20 cellular contexts compared by ENCODE assay signal in genomic region chr13:107531816-107532215, GRCh38.
DNase-seq lines count a peak whose midpoint lies in the region; ATAC-seq and TF ChIP-seq lines count a peak whose summit lies in the region.
"Had no signal": no experiment of that assay in that cellular context is flagged by ENCODE, and none has a peak within 500 bp of the region (broad histone marks: within the 10 kb centered on the region; RNA-seq: fewer than 3 reads in every experiment).

No MANE protein-coding gene starts in this region.

- no peaks in the 10 kb centered on the region for H3F3A ChIP-seq in PC-3 (ENCODE audit: low read length, unreplicated experiment)

- H3K9ac ChIP-seq in PC-3 (ENCODE audit: low read length), result no peak overlapping the region

- no peaks in the 10 kb centered on the region for H3K27me3 ChIP-seq in PC-3 (ENCODE audit: low read length)
- no peaks in the 10 kb centered on the region for H3K27me3 ChIP-seq in upper lobe of left lung

- no peaks in the 10 kb centered on the region for H3K9me3 Mint-ChIP-seq in activated CD8-positive, alpha-beta T cell treated with anti-CD3 and anti-CD28 coated beads for 36 hours

- H3K79me2 ChIP-seq in PC-3 (ENCODE audit: low read length), result no peaks in the 10 kb centered on the region

- no peak for TF ChIP-seq POLR2A in upper lobe of left lung (IDR thresholded peaks at IDR 0.05)

- CTCF ChIA-PET in PC-3 (lab: Charles Lee), result no interaction called here
- CTCF ChIA-PET in activated CD8-positive, alpha-beta T cell treated with anti-CD3 and anti-CD28 coated beads for 36 hours (lab: Charles Lee), result no interaction called here

- H3K27ac ChIP-seq in PC-3 (ENCODE audit: low read length) (no peak overlapping the region), upper lobe of left lung (no peak overlapping the region)

- TF ChIP-seq CTCF in PC-3 (conservative IDR thresholded peaks at IDR 0.05; ENCODE audit: low read depth, low read length) (no peak), upper lobe of left lung (IDR thresholded peaks at IDR 0.05) (no peak)
- no peak for TF ChIP-seq CTCF in activated CD8-positive, alpha-beta T cell treated with anti-CD3 and anti-CD28 coated beads for 36 hours (IDR thresholded peaks at IDR 0.05)

- H3K9me2 ChIP-seq in PC-3 (replicated peaks; ENCODE audit: low read length), result no peaks in the 10 kb centered on the region

- no peaks in the 10 kb centered on the region for H3K36me3 ChIP-seq in PC-3 (ENCODE audit: low read depth, low read length)
- no peaks in the 10 kb centered on the region for H3K36me3 ChIP-seq in upper lobe of left lung

- H3K27me3 Mint-ChIP-seq in activated CD8-positive, alpha-beta T cell treated with anti-CD3 and anti-CD28 coated beads for 36 hours, result no peaks in the 10 kb centered on the region
- H3K27me3 Mint-ChIP-seq: B cell; CD8-positive, alpha-beta memory T cell had no signal

- DNase-seq in HCEC 1CT (peak; percentile 57), PC-3 (peak; percentile 6), fibroblast of gingiva (ENCODE audit: low read depth) (peak; percentile 9), NCI-H526 treated with DMSO at 0.1 percent for 48 hours (lab: John Stamatoyannopoulos, UW) (no peak), upper lobe of left lung (no peak)
- no peak for DNase-seq in activated CD8-positive, alpha-beta T cell treated with anti-CD3 and anti-CD28 coated beads for 36 hours
- DNase-seq: C1 segment of cervical spinal cord; CD4-positive, CD25-positive, alpha-beta regulatory T cell; CD8-positive, alpha-beta memory T cell; COR-L47; DMS 273 treated with DMSO at 0.1 percent for 48 hours; DMS53; DND-41; EL; GOT3; H9 had no signal

- TF ChIP-seq EP300 in upper lobe of left lung (IDR thresholded peaks at IDR 0.05), result no peak

- intact Hi-C loops in PC-3 (cut with micrococcal nuclease), result no loop called here
- intact Hi-C loops in activated CD8-positive, alpha-beta T cell treated with anti-CD3 and anti-CD28 coated beads for 36 hours (cut with micrococcal nuclease), result no loop called here

- ATAC-seq in PC-3, result no peak
- ATAC-seq in upper lobe of left lung (ENCODE audit: low FRiP score in 2 of 2), result no peak
- ATAC-seq in activated CD8-positive, alpha-beta T cell treated with anti-CD3 and anti-CD28 coated beads for 36 hours, result no peak
- no peak for ATAC-seq in GM18868 (IDR thresholded peaks at IDR 0.05; ENCODE audit: unreplicated experiment)
- ATAC-seq: GM12878, HepG2 had no signal

- H2AFZ ChIP-seq in PC-3 (ENCODE audit: low read length), result no peak overlapping the region

- no peak overlapping the region for H3K4me3 Mint-ChIP-seq in activated CD8-positive, alpha-beta T cell treated with anti-CD3 and anti-CD28 coated beads for 36 hours
- H3K4me3 Mint-ChIP-seq: B cell; CD4-positive, CD25-positive, alpha-beta regulatory T cell; CD8-positive, alpha-beta memory T cell; H9 had no signal

- H3K4me1 ChIP-seq in PC-3 (ENCODE audit: insufficient read depth, low read length), result no peaks in the 10 kb centered on the region
- H3K4me1 ChIP-seq in upper lobe of left lung, result no peaks in the 10 kb centered on the region

- 68 to 87% methylated on average over 2 of the region's 2 CpGs for WGBS in upper lobe of left lung, 2 donors

- H4K20me1 ChIP-seq in PC-3 (ENCODE audit: low read length), result no peaks in the 10 kb centered on the region

- H3K9me3 ChIP-seq in PC-3 (ENCODE audit: low read length) (no peaks in the 10 kb centered on the region), upper lobe of left lung (no peaks in the 10 kb centered on the region)

- BruUV-seq in PC-3 (replicated peaks; lab: Mats Ljungman, UMichigan), result no TSS peak

- H3K4me3 ChIP-seq in PC-3 (ENCODE audit: low read length) (no peak overlapping the region), upper lobe of left lung (no peak overlapping the region)
- H3K4me3 ChIP-seq: GM12878 had no signal

- no peaks in the 10 kb centered on the region for H3K36me3 Mint-ChIP-seq in activated CD8-positive, alpha-beta T cell treated with anti-CD3 and anti-CD28 coated beads for 36 hours (ENCODE audit: low read depth)
- H3K36me3 Mint-ChIP-seq: CD4-positive, CD25-positive, alpha-beta regulatory T cell; CD8-positive, alpha-beta memory T cell had no signal

- POLR2A ChIA-PET in PC-3 (lab: Charles Lee; ENCODE audit: unreplicated experiment), result no interaction called here
- POLR2A ChIA-PET in activated CD8-positive, alpha-beta T cell treated with anti-CD3 and anti-CD28 coated beads for 36 hours (lab: Charles Lee), result no interaction called here

- no peak overlapping the region for H3K27ac Mint-ChIP-seq in activated CD8-positive, alpha-beta T cell treated with anti-CD3 and anti-CD28 coated beads for 36 hours
- H3K27ac Mint-ChIP-seq: B cell; CD4-positive, CD25-positive, alpha-beta regulatory T cell; CD8-positive, alpha-beta memory T cell; H9 had no signal

- H3K4me1 Mint-ChIP-seq in activated CD8-positive, alpha-beta T cell treated with anti-CD3 and anti-CD28 coated beads for 36 hours (ENCODE audit: low read depth), result no peaks in the 10 kb centered on the region
- H3K4me1 Mint-ChIP-seq: B cell; CD4-positive, CD25-positive, alpha-beta regulatory T cell; CD8-positive, alpha-beta memory T cell had no signal

- no peak overlapping the region for H3K4me2 ChIP-seq in PC-3 (ENCODE audit: low read length)

Comparison
In these comparisons a context has a peak if more than half of its experiments do, and no peak if none do; other contexts are left out.
1. DNase-seq: peak in HCEC 1CT (single experiment), PC-3 (single experiment) and fibroblast of gingiva (single experiment); none in NCI-H526 treated with DMSO at 0.1 percent for 48 hours (single experiment), upper lobe of left lung (0 of 2) and activated CD8-positive, alpha-beta T cell treated with anti-CD3 and anti-CD28 coated beads for 36 hours (single experiment).